In genomic region chr1:53945183-53945432, GRCh38 we compare ENCODE assay signal across 8 cellular contexts. TPM values are rescaled to one million over a fixed set of nuclear protein-coding genes. Genes with fewer than 3 reads are reported as not detected.
DNase-seq lines count a peak whose midpoint lies in the region; ATAC-seq and TF ChIP-seq lines count a peak whose summit lies in the region.

No MANE protein-coding gene starts in this region.

- no peaks in the 10 kb centered on the region for H3K9me3 Mint-ChIP-seq in nephron

- H3K4me1 Mint-ChIP-seq in nephron = peaks cover 54% of the 10 kb centered on the region

- CTCF ChIA-PET in BJ (lab: Yijun Ruan, JAX) = interaction anchor here (0.9 to 1.0 kb wide), 4 partner anchors 10 to 66 kb away, joined by 3 to 4 read pairs (median 4); no protein-coding TSS in a partner anchor

- no peaks in the 10 kb centered on the region for H4K20me1 ChIP-seq in Karpas-422 (ENCODE audit: insufficient read depth, low read depth, low read length)

- H3K27ac Mint-ChIP-seq in nephron = peak overlapping the region; percentile 84 to 97 (median 93)

- POLR2A ChIA-PET in BJ (lab: Charles Lee) = interaction anchor here (1.0 to 1.4 kb wide), 2 partner anchors 42 to 48 kb away, joined by 3 to 4 read pairs; no protein-coding TSS in a partner anchor

- no peak for DNase-seq in BJ (ENCODE audit: low read depth)
- no peak for DNase-seq in Karpas-422
- DNase-seq in coronary artery (ENCODE audit: low spot score) = no peak
- DNase-seq in activated effector memory CD4-positive, alpha-beta T cell treated with anti-CD3 and anti-CD28 coated beads, Interleukin-2, amount 50 U/mL, for 16 hours = no peak
- DNase-seq in stimulated activated CD4-positive, alpha-beta T cell treated with anti-CD3 and anti-CD28 coated beads, Interleukin-12 subunit alpha, Interleukin-12 subunit beta, amount 100 ng/mL, for 4 hours = no peak

- H3K36me3 Mint-ChIP-seq in nephron (ENCODE audit: low read depth) = peaks cover 19% of the 10 kb centered on the region

- peak overlapping the region; percentile 76 for H3K27ac ChIP-seq in Karpas-422 (ENCODE audit: low read length)
- peak overlapping the region; percentile 64 to 90 for H3K27ac ChIP-seq in coronary artery

- H3K4me3 ChIP-seq in BJ (ENCODE audit: low read depth, low read length) (peak overlapping the region; percentile 98), Karpas-422 (ENCODE audit: low read length) (peak overlapping the region; percentile 81), coronary artery (peak overlapping the region; percentile 96)

- H3K4me3 Mint-ChIP-seq in nephron = peak overlapping the region; percentile 94 to 96 (median 95)

- peaks cover 3% of the 10 kb centered on the region for H3K27me3 Mint-ChIP-seq in nephron (ENCODE audit: low read depth)

- TF ChIP-seq CTCF in BJ (IDR thresholded peaks at IDR 0.05; ENCODE audit: insufficient read depth, low read depth, low read length) (no peak), coronary artery (IDR thresholded peaks at IDR 0.05) (no peak), nephron (IDR thresholded peaks at IDR 0.05; ENCODE audit: unreplicated experiment in 3 of 3) (no peak)

- no peaks in the 10 kb centered on the region for H3K9me3 ChIP-seq in Karpas-422 (ENCODE audit: low read length)

- H3K27me3 ChIP-seq in BJ (ENCODE audit: control insufficient read depth, insufficient read depth, low read length) = no peaks in the 10 kb centered on the region
- no peaks in the 10 kb centered on the region for H3K27me3 ChIP-seq in Karpas-422 (ENCODE audit: low read length)

- H3K36me3 ChIP-seq in BJ (ENCODE audit: control insufficient read depth, insufficient read depth, low read length) = no peaks in the 10 kb centered on the region; the same call in 1 of the 2 replicates
- peaks cover 10% of the 10 kb centered on the region; the same call in 1 of the 2 replicates for H3K36me3 ChIP-seq in Karpas-422 (ENCODE audit: insufficient read depth, low read length)

- H3K4me2 ChIP-seq in Karpas-422 (ENCODE audit: low read depth, low read length, poor library complexity, severe bottlenecking) = peak overlapping the region; percentile 78

- peaks cover 57% of the 10 kb centered on the region for H3K4me1 ChIP-seq in Karpas-422 (ENCODE audit: low read length)

- H3K9ac ChIP-seq in Karpas-422 (ENCODE audit: low read length) = peak overlapping the region; percentile 81

- no peaks in the 10 kb centered on the region for H3K9me2 ChIP-seq in Karpas-422 (replicated peaks; ENCODE audit: insufficient read depth, low read length)

- peak overlapping the region; percentile 68; the same call in 1 of the 2 replicates for H2AFZ ChIP-seq in Karpas-422 (ENCODE audit: low read length)

- H3K79me2 ChIP-seq in Karpas-422 (ENCODE audit: low read length) = peaks cover 85% of the 10 kb centered on the region

- no peak for ATAC-seq in GM18909 (IDR thresholded peaks at IDR 0.05; ENCODE audit: poor library complexity, unreplicated experiment)
- no peak for ATAC-seq in HG02884 (IDR thresholded peaks at IDR 0.05; ENCODE audit: unreplicated experiment)

RNA-seq across cellular contexts. Expression of gene IFT25, which starts 0.4 kb away (rescaled TPM):
- polyA plus RNA-seq in BJ (2011; rRNA removed) = 12.8 and 38.3 TPM in 2 replicates
- 2.2 and 3.0 TPM in 2 replicates for polyA minus RNA-seq in BJ (2011; rRNA and poly(A)+ RNA removed)
- 79.3 and 102 TPM in 2 replicates for total RNA-seq in Karpas-422 (2014; rRNA removed; shearing (Covaris generic); ENCODE audit: low replicate concordance)

RNA-seq across cellular contexts. Expression of gene LRRC42, which starts 1.0 kb away (rescaled TPM):
- 52.9 and 54.6 TPM in 2 replicates for polyA plus RNA-seq in BJ (2011; rRNA removed)
- polyA minus RNA-seq in BJ (2011; rRNA and poly(A)+ RNA removed) = 16.2 and 27.7 TPM in 2 replicates
- total RNA-seq in Karpas-422 (2014; rRNA removed; shearing (Covaris generic); ENCODE audit: low replicate concordance) = 37.7 and 50.1 TPM in 2 replicates

RNA-seq across cellular contexts. Expression of gene DIO1, which starts 51.1 kb away (rescaled TPM):
- polyA plus RNA-seq in BJ (2011; rRNA removed) = not detected in 2 replicates
- polyA minus RNA-seq in BJ (2011; rRNA and poly(A)+ RNA removed) = not detected in 2 replicates
- not detected in 2 replicates for total RNA-seq in Karpas-422 (2014; rRNA removed; shearing (Covaris generic); ENCODE audit: low replicate concordance)

RNA-seq across cellular contexts. Expression of gene YIPF1, which starts 55.5 kb away (rescaled TPM):
- 40.2 and 55.5 TPM in 2 replicates for polyA plus RNA-seq in BJ (2011; rRNA removed)
- 16.6 and 22.7 TPM in 2 replicates for polyA minus RNA-seq in BJ (2011; rRNA and poly(A)+ RNA removed)
- total RNA-seq in Karpas-422 (2014; rRNA removed; shearing (Covaris generic); ENCODE audit: low replicate concordance) = 46.5 and 87.4 TPM in 2 replicates
